Comparison of ENCODE assay signal across 13 cellular contexts in the genomic region with DNA sequence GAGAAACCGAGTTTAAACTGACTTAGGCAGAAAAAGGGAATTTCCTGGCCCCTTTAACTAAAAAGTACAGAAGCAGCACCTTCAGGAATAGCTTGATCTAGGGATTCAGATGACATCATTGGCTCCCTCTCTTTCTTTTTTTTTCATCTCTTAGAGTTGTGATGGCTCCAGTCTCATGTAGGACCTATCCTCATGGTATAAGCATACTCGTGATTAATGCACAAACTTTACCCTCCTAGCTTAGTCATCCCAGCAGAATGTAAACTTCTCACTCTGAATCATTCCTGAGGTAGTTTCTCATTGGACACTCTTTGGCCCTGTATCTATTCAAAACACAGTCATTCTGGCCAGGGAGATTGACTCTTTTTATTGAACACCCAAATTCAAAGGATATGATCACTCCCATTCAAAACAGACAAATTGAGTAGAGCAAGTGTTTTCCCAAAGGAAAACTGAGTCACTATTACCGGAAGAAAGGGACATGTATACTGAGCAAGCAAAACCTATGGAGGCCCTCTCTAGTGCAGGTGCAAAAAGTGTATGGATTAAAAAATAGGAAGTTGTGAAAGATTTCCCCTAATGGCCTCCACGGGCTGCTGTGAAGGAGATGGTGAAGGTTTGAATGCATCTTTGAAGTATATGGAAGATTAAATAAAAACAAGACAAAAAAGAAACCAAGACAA. TPM values are rescaled to one million over a fixed set of nuclear protein-coding genes. Genes with fewer than 3 reads are reported as not detected.
DNase-seq lines count a peak whose midpoint lies in the region; ATAC-seq and TF ChIP-seq lines count a peak whose summit lies in the region.
"Had no signal": no experiment of that assay in that cellular context is flagged by ENCODE, and none has a peak within 500 bp of the region (broad histone marks: within the 10 kb centered on the region; RNA-seq: fewer than 3 reads in every experiment).

No MANE protein-coding gene starts in this region.

- no peaks in the 10 kb centered on the region for H4K20me1 ChIP-seq in PC-9 (ENCODE audit: insufficient read depth)
- H4K20me1 ChIP-seq in neural progenitor cell (ENCODE audit: low read depth): no peaks in the 10 kb centered on the region

- no peak overlapping the region for H3K27ac Mint-ChIP-seq in stimulated activated effector memory CD8-positive, alpha-beta T cell treated with anti-CD3 and anti-CD28 coated beads, Interleukin-12 subunit alpha, Interleukin-12 subunit beta, amount 100 ng/mL, for 72 hours
- H3K27ac Mint-ChIP-seq in neural progenitor cell: no peak overlapping the region
- H3K27ac Mint-ChIP-seq: stimulated activated memory B cell treated with anti-CD40 and anti-IgM and Interleukin-4, amounts not matched to agents 10 μg/mL and 1 μg/mL and 100 μg/mL, for 72 hours had no signal

- DNase-seq in activated T-cell treated with anti-CD3 and anti-CD28 coated beads, Interleukin-2, amount 50 U/mL, for 4 hours: no peak
- no peak for DNase-seq in activated T-cell treated with anti-CD3 and anti-CD28 coated beads, Interleukin-2, amount 50 U/mL, for 48 hours
- DNase-seq in PC-9 (peak in 1 of 2 experiments; percentile 92), epithelial cell of esophagus (ENCODE audit: low read depth) (peak; percentile 94), neural progenitor cell (ENCODE audit: low spot score) (no peak), iPS-NIHi7 (ENCODE audit: extremely low spot score) (no peak), BE2C (no peak)
- no peak for DNase-seq in stimulated activated effector memory CD8-positive, alpha-beta T cell treated with anti-CD3 and anti-CD28 coated beads, Interleukin-12 subunit alpha, Interleukin-12 subunit beta, amount 100 ng/mL, for 72 hours (ENCODE audit: low spot score in 2 of 2)
- DNase-seq: activated CD4-positive, alpha-beta T cell treated with anti-CD3 and anti-CD28 coated beads for 48 hours; adrenal gland had no signal

- H3K4me3 Mint-ChIP-seq in activated T-cell treated with anti-CD3 and anti-CD28 coated beads, Interleukin-2, amount 50 U/mL, for 4 hours: no peak overlapping the region
- no peak overlapping the region for H3K4me3 Mint-ChIP-seq in stimulated activated effector memory CD8-positive, alpha-beta T cell treated with anti-CD3 and anti-CD28 coated beads, Interleukin-12 subunit alpha, Interleukin-12 subunit beta, amount 100 ng/mL, for 72 hours
- H3K4me3 Mint-ChIP-seq in neural progenitor cell: no peak overlapping the region
- H3K4me3 Mint-ChIP-seq: stimulated activated memory B cell treated with anti-CD40 and anti-IgM and Interleukin-4, amounts not matched to agents 10 μg/mL and 1 μg/mL and 100 μg/mL, for 72 hours had no signal

- no peak overlapping the region for H3K9ac ChIP-seq in neural progenitor cell

- H3K9me2 ChIP-seq in PC-9 (ENCODE audit: insufficient read depth): no peaks in the 10 kb centered on the region

- POLR2A ChIA-PET in PC-9 (lab: Charles Lee; ENCODE audit: unreplicated experiment): no interaction called here

- no TSS peak for BruUV-seq in PC-9 (replicated peaks; lab: Mats Ljungman, UMichigan)

- peak; percentile 73 to 79 for ATAC-seq in activated T-cell treated with anti-CD3 and anti-CD28 coated beads, Interleukin-2, amount 50 U/mL, for 4 hours
- ATAC-seq in stimulated activated effector memory CD8-positive, alpha-beta T cell treated with anti-CD3 and anti-CD28 coated beads, Interleukin-12 subunit alpha, Interleukin-12 subunit beta, amount 100 ng/mL, for 72 hours: peak; percentile 98
- ATAC-seq: stimulated activated memory B cell treated with anti-CD40 and anti-IgM and Interleukin-4, amounts not matched to agents 10 μg/mL and 1 μg/mL and 100 μg/mL, for 72 hours had no signal

- H3K9me3 Mint-ChIP-seq in activated T-cell treated with anti-CD3 and anti-CD28 coated beads, Interleukin-2, amount 50 U/mL, for 4 hours: no peaks in the 10 kb centered on the region
- peaks cover 4% of the 10 kb centered on the region for H3K9me3 Mint-ChIP-seq in stimulated activated effector memory CD8-positive, alpha-beta T cell treated with anti-CD3 and anti-CD28 coated beads, Interleukin-12 subunit alpha, Interleukin-12 subunit beta, amount 100 ng/mL, for 72 hours
- no peaks in the 10 kb centered on the region for H3K9me3 Mint-ChIP-seq in neural progenitor cell
- H3K9me3 Mint-ChIP-seq: stimulated activated memory B cell treated with anti-CD40 and anti-IgM and Interleukin-4, amounts not matched to agents 10 μg/mL and 1 μg/mL and 100 μg/mL, for 72 hours had no signal

- TF ChIP-seq CTCF in PC-9 (conservative IDR thresholded peaks at IDR 0.05) (no peak), epithelial cell of esophagus (IDR thresholded peaks at IDR 0.05; ENCODE audit: insufficient read depth, low read depth, low read length, missing control alignments) (no peak), neural progenitor cell (IDR thresholded peaks at IDR 0.05) (no peak), BE2C (IDR thresholded peaks at IDR 0.05; ENCODE audit: low read depth, low read length) (no peak)

- H3K27me3 Mint-ChIP-seq in activated T-cell treated with anti-CD3 and anti-CD28 coated beads, Interleukin-2, amount 50 U/mL, for 4 hours (ENCODE audit: low read depth): peaks cover 4% of the 10 kb centered on the region
- peaks cover 3% of the 10 kb centered on the region for H3K27me3 Mint-ChIP-seq in neural progenitor cell (ENCODE audit: insufficient read depth, low read depth)
- H3K27me3 Mint-ChIP-seq: stimulated activated memory B cell treated with anti-CD40 and anti-IgM and Interleukin-4, amounts not matched to agents 10 μg/mL and 1 μg/mL and 100 μg/mL, for 72 hours had no signal

- no peaks in the 10 kb centered on the region for H3K4me1 Mint-ChIP-seq in activated T-cell treated with anti-CD3 and anti-CD28 coated beads, Interleukin-2, amount 50 U/mL, for 4 hours (ENCODE audit: low read depth)
- no peaks in the 10 kb centered on the region for H3K4me1 Mint-ChIP-seq in stimulated activated effector memory CD8-positive, alpha-beta T cell treated with anti-CD3 and anti-CD28 coated beads, Interleukin-12 subunit alpha, Interleukin-12 subunit beta, amount 100 ng/mL, for 72 hours
- H3K4me1 Mint-ChIP-seq in neural progenitor cell: no peaks in the 10 kb centered on the region
- H3K4me1 Mint-ChIP-seq: stimulated activated memory B cell treated with anti-CD40 and anti-IgM and Interleukin-4, amounts not matched to agents 10 μg/mL and 1 μg/mL and 100 μg/mL, for 72 hours had no signal

- H3K27me3 ChIP-seq in PC-9 (ENCODE audit: insufficient read depth, low read depth): no peaks in the 10 kb centered on the region
- no peaks in the 10 kb centered on the region for H3K27me3 ChIP-seq in neural progenitor cell
- H3K27me3 ChIP-seq in BE2C: peaks cover 3% of the 10 kb centered on the region; the same call in 1 of the 2 replicates
- H3K27me3 ChIP-seq: adrenal gland had no signal

- H2AFZ ChIP-seq in PC-9 (no peak overlapping the region), neural progenitor cell (replicated peaks) (no peak overlapping the region)

- peak overlapping the region; percentile 24 for H3K4me2 ChIP-seq in PC-9
- no peak overlapping the region for H3K4me2 ChIP-seq in neural progenitor cell

- CTCF ChIA-PET in PC-9 (lab: Charles Lee): no interaction called here

- H3K4me3 ChIP-seq in PC-9 (no peak overlapping the region), epithelial cell of esophagus (ENCODE audit: low read length) (no peak overlapping the region), neural progenitor cell (no peak overlapping the region), BE2C (ENCODE audit: low read depth, low read length) (no peak overlapping the region)
- H3K4me3 ChIP-seq: adrenal gland had no signal

- H3K27ac ChIP-seq in PC-9: peak overlapping the region; percentile 57
- no peak overlapping the region for H3K27ac ChIP-seq in neural progenitor cell
- H3K27ac ChIP-seq: adrenal gland had no signal

- H3K36me3 ChIP-seq in PC-9 (ENCODE audit: low read depth): no peaks in the 10 kb centered on the region
- H3K36me3 ChIP-seq in neural progenitor cell: no peaks in the 10 kb centered on the region
- H3K36me3 ChIP-seq in BE2C: no peaks in the 10 kb centered on the region
- H3K36me3 ChIP-seq: adrenal gland had no signal

- H3K4me1 ChIP-seq in PC-9 (replicated peaks; ENCODE audit: insufficient read depth): peaks cover 17% of the 10 kb centered on the region
- no peaks in the 10 kb centered on the region for H3K4me1 ChIP-seq in neural progenitor cell
- H3K4me1 ChIP-seq in BE2C: no peaks in the 10 kb centered on the region
- H3K4me1 ChIP-seq: adrenal gland had no signal

- H3K36me3 Mint-ChIP-seq in activated T-cell treated with anti-CD3 and anti-CD28 coated beads, Interleukin-2, amount 50 U/mL, for 4 hours (ENCODE audit: insufficient read depth): no peaks in the 10 kb centered on the region
- H3K36me3 Mint-ChIP-seq in stimulated activated effector memory CD8-positive, alpha-beta T cell treated with anti-CD3 and anti-CD28 coated beads, Interleukin-12 subunit alpha, Interleukin-12 subunit beta, amount 100 ng/mL, for 72 hours: no peaks in the 10 kb centered on the region
- H3K36me3 Mint-ChIP-seq in neural progenitor cell: no peaks in the 10 kb centered on the region
- H3K36me3 Mint-ChIP-seq: stimulated activated memory B cell treated with anti-CD40 and anti-IgM and Interleukin-4, amounts not matched to agents 10 μg/mL and 1 μg/mL and 100 μg/mL, for 72 hours had no signal

- intact Hi-C loops in PC-9 (cut with micrococcal nuclease; ENCODE audit: unreplicated experiment): no loop called here

- H3K79me2 ChIP-seq in PC-9 (ENCODE audit: low read depth): no peaks in the 10 kb centered on the region
- no peaks in the 10 kb centered on the region for H3K79me2 ChIP-seq in neural progenitor cell (ENCODE audit: low read depth)

- H3F3A ChIP-seq in PC-9 (ENCODE audit: insufficient read depth, low read depth) (peaks cover 12% of the 10 kb centered on the region; the same call in 1 of the 2 replicates), neural progenitor cell (ENCODE audit: low read depth) (no peaks in the 10 kb centered on the region)

- H3K9me3 ChIP-seq in PC-9 (ENCODE audit: insufficient read depth, low read depth): peaks cover 25% of the 10 kb centered on the region
- no peaks in the 10 kb centered on the region for H3K9me3 ChIP-seq in neural progenitor cell (ENCODE audit: low read depth)
- H3K9me3 ChIP-seq in BE2C: no peaks in the 10 kb centered on the region
- H3K9me3 ChIP-seq: adrenal gland had no signal

RNA-seq across cellular contexts. Expression of gene SMIM23, which starts 27.6 kb away (rescaled TPM):
- not detected for total RNA-seq in activated T-cell treated with anti-CD3 and anti-CD28 coated beads, Interleukin-2, amount 50 U/mL, for 4 hours
- total RNA-seq in PC-9 (2021): not detected in 2 replicates
- total RNA-seq in neural progenitor cell (ENCODE audit: low replicate concordance): not detected in 2 replicates
- polyA plus RNA-seq in BE2C (2012; ENCODE audit: insufficient read depth, insufficient read length, low read depth): not detected
- total RNA-seq: A673, adrenal gland, mucosa of gallbladder had no signal
- polyA plus RNA-seq: adrenal gland had no signal
